ENCODE assay signal across 12 cellular contexts in genomic region chr15:78243491-78243941, GRCh38. TPM values are rescaled to one million over a fixed set of nuclear protein-coding genes. Genes with fewer than 3 reads are reported as not detected.
DNase-seq lines count a peak whose midpoint lies in the region; ATAC-seq and TF ChIP-seq lines count a peak whose summit lies in the region.
"Had no signal": no experiment of that assay in that cellular context is flagged by ENCODE, and none has a peak within 500 bp of the region (broad histone marks: within the 10 kb centered on the region; RNA-seq: fewer than 3 reads in every experiment).

No MANE protein-coding gene starts in this region.

- no peak overlapping the region for H3K27ac Mint-ChIP-seq in HFFc6

- H3K4me1 Mint-ChIP-seq in HFFc6 (ENCODE audit: low read depth), result no peaks in the 10 kb centered on the region

- TF ChIP-seq POLR2A in sigmoid colon (IDR thresholded peaks at IDR 0.05), result no peak

- ATAC-seq in GM19397 (IDR thresholded peaks at IDR 0.05; ENCODE audit: unreplicated experiment), result no peak
- no peak for ATAC-seq in stimulated activated naive CD8-positive, alpha-beta T cell treated with anti-CD3 and anti-CD28 coated beads, Interleukin-15, Interleukin-2, amounts not matched to agents 100 U/mL and 50 U/mL, for 24 hours

- no peak overlapping the region for H3K4me3 Mint-ChIP-seq in HFFc6

- no peak for TF ChIP-seq EP300 in sigmoid colon (IDR thresholded peaks at IDR 0.05)

- WGBS in iPS DF 6.9 (ENCODE audit: insufficient coverage, insufficient read length), result no CpG with 5 or more reads among the region's 6 CpGs
- 42 to 69% methylated on average over 6 of the region's 6 CpGs for WGBS in sigmoid colon, 2 donors

- intact Hi-C loops in sigmoid colon (cut with DNase I), result loop anchor here (5.0 kb wide), 2 partner anchors 111 to 236 kb away; partner anchors contain the start of gene CIB2

- no peak overlapping the region for H3K4me3 ChIP-seq in astrocyte of the spinal cord (ENCODE audit: low read depth, low read length)
- no peak overlapping the region for H3K4me3 ChIP-seq in iPS DF 6.9 (ENCODE audit: low read length)
- no peak overlapping the region for H3K4me3 ChIP-seq in sigmoid colon

- no peaks in the 10 kb centered on the region for H3K9me3 Mint-ChIP-seq in HFFc6

- TF ChIP-seq CTCF in astrocyte of the spinal cord (IDR thresholded peaks at IDR 0.05; ENCODE audit: low read depth, low read length) (no peak), sigmoid colon (IDR thresholded peaks at IDR 0.05) (no peak), HFFc6 (IDR thresholded peaks at IDR 0.05) (no peak)

- peaks cover 33% of the 10 kb centered on the region for H3K27me3 Mint-ChIP-seq in HFFc6 (ENCODE audit: insufficient read depth)

- no peaks in the 10 kb centered on the region for H3K9me3 ChIP-seq in iPS DF 6.9 (ENCODE audit: control insufficient read depth, insufficient read depth, low read length)
- H3K9me3 ChIP-seq in sigmoid colon, result no peaks in the 10 kb centered on the region

- in situ Hi-C loops in astrocyte of the spinal cord (cut with HindIII; ENCODE audit: low sequenced_read_pairs), result no loop called here

- H3K36me3 ChIP-seq in iPS DF 6.9 (ENCODE audit: control insufficient read depth, insufficient read depth, low read length) (no peaks in the 10 kb centered on the region), sigmoid colon (no peaks in the 10 kb centered on the region)

- H3K27ac ChIP-seq in iPS DF 6.9 (ENCODE audit: low read length), result no peak overlapping the region
- no peak overlapping the region for H3K27ac ChIP-seq in sigmoid colon

- DNase-seq in HK-2 (ENCODE audit: unreplicated experiment) (peak; percentile 19), astrocyte of the spinal cord (ENCODE audit: low read depth, low spot score) (peak; percentile 54), iPS DF 6.9 (ENCODE audit: low read depth, low spot score) (peak; percentile 45), sigmoid colon (peak; percentile 79), HFFc6 (no peak), T1000 (lab: John Stamatoyannopoulos, UW) (no peak)
- no peak for DNase-seq in stimulated activated naive CD8-positive, alpha-beta T cell treated with anti-CD3 and anti-CD28 coated beads, Interleukin-15, Interleukin-2, amounts not matched to agents 100 U/mL and 50 U/mL, for 24 hours
- DNase-seq: activated T-cell treated with anti-CD3 and anti-CD28 coated beads for 4 hours, DND-41 had no signal

- H3K36me3 Mint-ChIP-seq in HFFc6 (ENCODE audit: low read depth), result no peaks in the 10 kb centered on the region

- H3K27me3 ChIP-seq in iPS DF 6.9 (ENCODE audit: control insufficient read depth, insufficient read depth, low read length) (no peaks in the 10 kb centered on the region), sigmoid colon (no peaks in the 10 kb centered on the region)

- H3K4me1 ChIP-seq in iPS DF 6.9 (ENCODE audit: control insufficient read depth, insufficient read depth, low read length) (0 out of 2 replicates have a peak, but pooled peaks cover 4% of the 10 kb centered on the region), sigmoid colon (peaks cover 0 to 11% (median 7%) of the 10 kb centered on the region in 4 donors)

RNA-seq across cellular contexts. Expression of gene ACSBG1, which starts 9.2 kb away (rescaled TPM):
- 1 to 10 TPM; 1.3 to 3.9 (median 2.2) TPM for total RNA-seq in sigmoid colon
- under 1 TPM; 0.23 to 0.60 (median 0.51) TPM for polyA plus RNA-seq in sigmoid colon
- total RNA-seq in HFFc6 (2021; fragmentation: NEBNext Ultra II Directional; extraction: Animal tissue kit (Norgen Biotek cat#: 25700)), result not detected
- total RNA-seq: osteocyte; T-helper 1 cell treated with Interleukin-12 subunit alpha and Interleukin-12 subunit beta and Interleukin-4 antibody, amounts not matched to agents 30 ng/mL and 1 ng/mL, for 36 hours had no signal

RNA-seq across cellular contexts. Expression of gene DNAJA4, which starts 20.8 kb away (rescaled TPM):
- 10 to 100 TPM in 3 of 4 donors, 1 to 10 TPM in 1; 7.4 to 17.8 (median 11.4) TPM for total RNA-seq in sigmoid colon
- 10 to 100 TPM; 16.8 to 26.1 (median 21.8) TPM for polyA plus RNA-seq in sigmoid colon
- total RNA-seq in HFFc6 (2021; fragmentation: NEBNext Ultra II Directional; extraction: Animal tissue kit (Norgen Biotek cat#: 25700)), result under 1 TPM in 5 of 6 experiments, not detected in 1; 0.14 to 0.38 (median 0.17) TPM
- total RNA-seq: osteocyte had no signal

RNA-seq across cellular contexts. Expression of gene SKIC8, which starts 55.9 kb away (rescaled TPM):
- 10 to 100 TPM; 43.2 to 58.2 (median 52.0) TPM for total RNA-seq in sigmoid colon
- polyA plus RNA-seq in sigmoid colon, result 10 to 100 TPM; 50.4 to 81.1 (median 63.3) TPM
- 10 to 100 TPM; 43.9 to 48.1 (median 47.0) TPM for total RNA-seq in HFFc6 (2021; fragmentation: NEBNext Ultra II Directional; extraction: Animal tissue kit (Norgen Biotek cat#: 25700))

Comparison
In these comparisons a context has a peak if more than half of its experiments do, and no peak if none do; other contexts are left out.
1. DNase-seq: peak in HK-2 (single experiment), astrocyte of the spinal cord (single experiment), iPS DF 6.9 (single experiment) and sigmoid colon (single experiment); none in stimulated activated naive CD8-positive, alpha-beta T cell treated with anti-CD3 and anti-CD28 coated beads, Interleukin-15, Interleukin-2, amounts not matched to agents 100 U/mL and 50 U/mL, for 24 hours (single experiment), HFFc6 (single experiment) and T1000 (single experiment).
2. RNA of gene DNAJA4, which starts 20.8 kb away (total RNA-seq): 7.4 to 17.8 TPM in sigmoid colon; 0.14 to 0.38 TPM in HFFc6; every median in the first group is over 4 times any median in the second.